8 cellular contexts compared by ENCODE assay signal in genomic region chr1:12229835-12230548, GRCh38. TPM values are rescaled to one million over a fixed set of nuclear protein-coding genes. Genes with fewer than 3 reads are reported as not detected.
DNase-seq lines count a peak whose midpoint lies in the region; ATAC-seq, FAIRE-seq and TF ChIP-seq lines count a peak whose summit lies in the region.

VPS13D (plus strand) TSS chr1:12230030; CDS start chr1:12234267, 4,237 bp downstream.

- peaks cover 10 to 13% (median 13%) of the 10 kb centered on the region in 3 donors for H3K4me1 Mint-ChIP-seq in IgD-negative memory B cell

- peak; percentile 71 for ATAC-seq in GM21367 (IDR thresholded peaks at IDR 0.05; ENCODE audit: unreplicated experiment)

- no peaks in the 10 kb centered on the region for H3K9me3 ChIP-seq in SJSA1 (replicated peaks)
- no peaks in the 10 kb centered on the region for H3K9me3 ChIP-seq in neuronal stem cell (replicated peaks in 1 of 2; ENCODE audit: control insufficient read depth in 2 of 2, insufficient read depth in 1 of 2, low read depth in 1 of 2, low read length in 2 of 2)

- peak; percentile 18 for DNase-seq in DMS 273 treated with DMSO at 0.1 percent for 48 hours (lab: John Stamatoyannopoulos, UW)
- peak; percentile 65 to 78 for DNase-seq in SJSA1 (ENCODE audit: low read depth in 1 of 2, low spot score in 2 of 2)
- peak; percentile 77 for DNase-seq in activated gamma-delta T cell treated with anti-CD3 and anti-CD28 coated beads, Interleukin-2, amount 50 U/mL, for 16 hours (ENCODE audit: low read depth)
- DNase-seq in frontal cortex (ENCODE audit: low spot score in 2 of 2): peak; percentile 83 to 92
- peak; percentile 81 for DNase-seq in neuronal stem cell (ENCODE audit: low spot score)

- H3K27me3 Mint-ChIP-seq in IgD-negative memory B cell: peaks cover 2% of the 10 kb centered on the region

- H3K36me3 Mint-ChIP-seq in IgD-negative memory B cell: no peaks in the 10 kb centered on the region

- H3K4me1 ChIP-seq in SJSA1 (replicated peaks) (peaks cover 5% of the 10 kb centered on the region; the same call in 1 of the 2 replicates), neuronal stem cell (ENCODE audit: control insufficient read depth in 2 of 2, insufficient read depth in 1 of 2, low read depth in 1 of 2, low read length in 2 of 2) (peaks cover 3 to 4% of the 10 kb centered on the region in 2 donors)

- peak within 1 kb of the TSS; percentile 90 for H3K18ac ChIP-seq in neuronal stem cell (ENCODE audit: low read length)

- WGBS in neuronal stem cell (ENCODE audit: extremely low coverage in 2 of 2, insufficient read length in 2 of 2, insufficient replicate concordance in 1 of 2), 2 donors: no CpG with 5 or more reads among the region's 77 CpGs

- H3K27ac ChIP-seq in SJSA1: peak within 1 kb of the TSS; percentile 42
- H3K27ac ChIP-seq in neuronal stem cell (replicated peaks; ENCODE audit: low read length): no peak within 1 kb of the TSS

- H3K27ac Mint-ChIP-seq in IgD-negative memory B cell: peak within 1 kb of the TSS in 2 of 3 donors; percentile 51 to 88

- no peak within 1 kb of the TSS for H4K91ac ChIP-seq in neuronal stem cell (ENCODE audit: low read depth, low read length, poor library complexity)

- H3K27me3 ChIP-seq in SJSA1 (replicated peaks) (no peaks in the 10 kb centered on the region), neuronal stem cell (ENCODE audit: control insufficient read depth in 3 of 3, insufficient read depth in 3 of 3, low read depth in 1 of 3, low read length in 3 of 3) (no peaks in the 10 kb centered on the region)

- H3K4me3 Mint-ChIP-seq in IgD-negative memory B cell: peak within 1 kb of the TSS; percentile 90 to 97 (median 96)

- H3K23ac ChIP-seq in neuronal stem cell (ENCODE audit: low read depth, low read length, poor library complexity): peak within 1 kb of the TSS; percentile 76

- H3K9ac ChIP-seq in neuronal stem cell (ENCODE audit: low read depth, low read length, poor library complexity): peak within 1 kb of the TSS; percentile 86

- H3K36me3 ChIP-seq in SJSA1: peaks cover 12% of the 10 kb centered on the region
- no peaks in the 10 kb centered on the region for H3K36me3 ChIP-seq in neuronal stem cell (replicated peaks in 1 of 2; ENCODE audit: control insufficient read depth in 2 of 2, insufficient read depth in 2 of 2, low read length in 2 of 2)

- no peak for FAIRE-seq in frontal cortex (lab: Jason Lieb, UNC)

- H2BK12ac ChIP-seq in neuronal stem cell (ENCODE audit: low read length): no peak within 1 kb of the TSS

- H4K8ac ChIP-seq in neuronal stem cell (ENCODE audit: low read depth, low read length): peak within 1 kb of the TSS; percentile 98

- H2AK5ac ChIP-seq in neuronal stem cell (ENCODE audit: low read depth, low read length): peak within 1 kb of the TSS; percentile 28

- no peak within 1 kb of the TSS for H2BK120ac ChIP-seq in neuronal stem cell (ENCODE audit: low read depth, low read length)

- peak within 1 kb of the TSS; percentile 98 for H3K4me3 ChIP-seq in SJSA1
- H3K4me3 ChIP-seq in neuronal stem cell (ENCODE audit: low read length in 2 of 2): peak within 1 kb of the TSS; percentile 65 to 93

- H2BK5ac ChIP-seq in neuronal stem cell (ENCODE audit: low read length): no peak within 1 kb of the TSS

- H3K4me2 ChIP-seq in neuronal stem cell (ENCODE audit: insufficient read depth, low read length, poor library complexity, severe bottlenecking): peak within 1 kb of the TSS; percentile 84

- peak within 1 kb of the TSS; percentile 93 for H2AFZ ChIP-seq in neuronal stem cell (ENCODE audit: low read length)

- H2BK15ac ChIP-seq in neuronal stem cell (ENCODE audit: low read length): no peak within 1 kb of the TSS

- H3K4ac ChIP-seq in neuronal stem cell (ENCODE audit: low read length): no peak within 1 kb of the TSS

- TF ChIP-seq CTCF in subcutaneous adipose tissue (IDR thresholded peaks at IDR 0.05; ENCODE audit: low read depth): no peak

- no peaks in the 10 kb centered on the region for H3K9me3 Mint-ChIP-seq in IgD-negative memory B cell

- peak within 1 kb of the TSS; percentile 71 for H3K14ac ChIP-seq in neuronal stem cell (ENCODE audit: low read length)

- peaks cover 8% of the 10 kb centered on the region for H3K79me1 ChIP-seq in neuronal stem cell (ENCODE audit: low read depth, low read length)

RNA-seq across cellular contexts. Expression of gene VPS13D, which starts in this region (rescaled TPM):
- polyA plus RNA-seq in IgD-negative memory B cell: 8.9 TPM
- total RNA-seq in SJSA1 (2014; rRNA removed; shearing (Covaris generic)): 7.3 and 12.9 TPM in 2 replicates
- total RNA-seq in frontal cortex (34.6 TPM), subcutaneous adipose tissue (100 to 1,000 TPM in 2 of 4 donors, 10 to 100 TPM in 2; 77.5 to 142 (median 94.4) TPM)
- 4.5 TPM for polyA plus RNA-seq in neuronal stem cell (2013, experiment 1 of 2)
- polyA plus RNA-seq in neuronal stem cell (2013, experiment 2 of 2): 4.2 TPM

Comparison
In these comparisons a context has a peak if more than half of its experiments do, and no peak if none do; other contexts are left out.
1. DNase-seq: peak in every context shown above with its lines; median percentile 88 in frontal cortex; 81 in neuronal stem cell; 77 in activated gamma-delta T cell treated with anti-CD3 and anti-CD28 coated beads, Interleukin-2, amount 50 U/mL, for 16 hours; 72 in SJSA1; 18 in DMS 273 treated with DMSO at 0.1 percent for 48 hours.